ENCODE assay signal across 8 cellular contexts in the genomic region with DNA sequence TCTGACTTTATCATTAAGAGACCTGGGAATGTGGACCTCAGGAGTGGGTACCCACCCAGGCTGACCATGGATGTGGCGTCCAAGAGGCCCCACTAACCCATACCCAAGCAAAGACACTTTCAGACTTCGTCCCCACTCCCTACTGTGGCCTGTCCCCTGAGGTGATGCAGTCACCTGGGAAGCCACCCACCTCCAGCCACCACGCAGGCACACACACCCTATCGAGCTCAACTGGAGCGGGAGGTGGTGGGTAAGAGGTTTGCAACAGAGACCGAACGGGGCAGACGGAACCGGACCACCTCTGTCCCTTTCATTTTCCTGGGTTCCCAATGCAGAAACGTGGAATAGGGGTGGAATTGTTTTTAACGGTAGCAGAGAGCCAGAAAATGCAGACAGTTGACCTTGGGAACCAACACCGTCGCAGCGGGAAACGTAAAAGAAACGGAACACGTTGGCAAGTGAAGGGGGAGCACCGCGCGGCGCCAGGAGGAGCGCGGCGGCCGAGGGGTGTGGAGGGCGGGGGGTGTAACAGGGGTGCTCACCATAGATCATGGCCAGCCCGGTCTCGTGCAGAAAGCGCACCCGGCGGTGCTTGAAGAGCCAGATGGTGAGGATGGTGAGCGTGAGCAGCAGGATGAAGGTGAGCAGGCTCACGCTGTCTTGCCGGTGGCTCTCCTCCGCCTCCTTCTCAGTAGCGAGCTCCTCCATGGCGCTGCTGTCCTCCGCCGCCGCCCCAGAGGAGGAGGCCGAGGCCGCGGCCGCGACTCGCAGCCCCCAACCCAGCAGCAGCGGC. TPM values are rescaled to one million over a fixed set of nuclear protein-coding genes. Genes with fewer than 3 reads are reported as not detected.
DNase-seq lines count a peak whose midpoint lies in the region; ATAC-seq and TF ChIP-seq lines count a peak whose summit lies in the region.

No MANE protein-coding gene starts in this region.

- CTCF ChIA-PET in activated CD8-positive, alpha-beta memory T cell treated with anti-CD3 and anti-CD28 coated beads, Interleukin-2, amount 10 ng/mL, durations not matched to agents 7 days and 5 days (lab: Charles Lee), result interaction anchor here (1.0 to 3.3 kb wide), 3 partner anchors 11 to 765 kb away, joined by 4 to 9 read pairs (median 8); no protein-coding TSS in a partner anchor

- no peak for TF ChIP-seq CTCF in chondrocyte (IDR thresholded peaks at IDR 0.05)

- H3K4me3 Mint-ChIP-seq in activated CD8-positive, alpha-beta memory T cell treated with anti-CD3 and anti-CD28 coated beads, Interleukin-2, amount 10 ng/mL, durations not matched to agents 7 days and 5 days, result peak overlapping the region; percentile 90
- peak overlapping the region; percentile 75 for H3K4me3 Mint-ChIP-seq in chondrocyte (ENCODE audit: unreplicated experiment)

- H3K27ac ChIP-seq in mesodermal cell (ENCODE audit: low read depth, low read length, severe bottlenecking) (no peak overlapping the region), subcutaneous abdominal adipose tissue (ENCODE audit: low read depth, low read length) (no peak overlapping the region)

- H3K4me1 Mint-ChIP-seq in activated CD8-positive, alpha-beta memory T cell treated with anti-CD3 and anti-CD28 coated beads, Interleukin-2, amount 10 ng/mL, durations not matched to agents 7 days and 5 days, result peaks cover 35% of the 10 kb centered on the region
- peaks cover 12% of the 10 kb centered on the region for H3K4me1 Mint-ChIP-seq in chondrocyte (ENCODE audit: low read depth)

- H3K27ac Mint-ChIP-seq in activated CD8-positive, alpha-beta memory T cell treated with anti-CD3 and anti-CD28 coated beads, Interleukin-2, amount 10 ng/mL, durations not matched to agents 7 days and 5 days, result peak overlapping the region; percentile 78
- no peak overlapping the region for H3K27ac Mint-ChIP-seq in chondrocyte (ENCODE audit: unreplicated experiment)

- peak; percentile 43 for DNase-seq in activated CD8-positive, alpha-beta memory T cell treated with anti-CD3 and anti-CD28 coated beads, Interleukin-2, amount 10 ng/mL, durations not matched to agents 7 days and 5 days
- no peak for DNase-seq in activated CD8-positive, alpha-beta memory T cell treated with anti-CD3 and anti-CD28 coated beads for 24 hours
- DNase-seq in T-helper 1 cell (peak in 4 of 5 donors; percentile 1 to 28 (median 8)), chondrocyte (ENCODE audit: low spot score) (no peak), midbrain (lab: John Stamatoyannopoulos, UW) (no peak)

- peaks cover 0 to 17% (median 8%) of the 10 kb centered on the region in 5 donors for H3K27me3 ChIP-seq in subcutaneous abdominal adipose tissue (ENCODE audit: control insufficient read depth in 5 of 5, insufficient read depth in 4 of 5, low read length in 5 of 5)

- H3K9ac ChIP-seq in subcutaneous abdominal adipose tissue (ENCODE audit: low read length in 5 of 5), result no peak overlapping the region

- H3K4me1 ChIP-seq in mesodermal cell (ENCODE audit: control insufficient read depth, insufficient read depth, low read length, poor library complexity, severe bottlenecking), result peaks cover 3% of the 10 kb centered on the region
- peaks cover 0 to 10% (median 5%) of the 10 kb centered on the region in 5 donors for H3K4me1 ChIP-seq in subcutaneous abdominal adipose tissue (ENCODE audit: control insufficient read depth in 5 of 5, insufficient read depth in 5 of 5, low read length in 5 of 5)

- WGBS in mesodermal cell (ENCODE audit: insufficient coverage in 2 of 2), 2 experiments, result 0 to 17% methylated on average over 3 to 4 of the region's 47 CpGs

- no peaks in the 10 kb centered on the region for H3K9me3 Mint-ChIP-seq in activated CD8-positive, alpha-beta memory T cell treated with anti-CD3 and anti-CD28 coated beads, Interleukin-2, amount 10 ng/mL, durations not matched to agents 7 days and 5 days (ENCODE audit: low read depth)
- H3K9me3 Mint-ChIP-seq in chondrocyte (ENCODE audit: low read depth), result peaks cover 11% of the 10 kb centered on the region

- ATAC-seq in activated CD8-positive, alpha-beta memory T cell treated with anti-CD3 and anti-CD28 coated beads, Interleukin-2, amount 10 ng/mL, durations not matched to agents 7 days and 5 days, result peak; percentile 41
- ATAC-seq in HG03103 (IDR thresholded peaks at IDR 0.05; ENCODE audit: low read depth, unreplicated experiment), result peak; percentile 11

- H3K4me3 ChIP-seq in mesodermal cell (ENCODE audit: extremely low read depth, insufficient read depth, low read length, poor library complexity, severe bottlenecking) (peak overlapping the region; percentile 40), subcutaneous abdominal adipose tissue (ENCODE audit: low read depth in 1 of 5, low read length in 5 of 5) (peak overlapping the region in 4 of 5 donors; percentile 28 to 62 (median 50))

- H3K36me3 ChIP-seq in mesodermal cell (ENCODE audit: control insufficient read depth, insufficient read depth, low read length) (no peaks in the 10 kb centered on the region), subcutaneous abdominal adipose tissue (ENCODE audit: control insufficient read depth in 5 of 5, insufficient read depth in 5 of 5, low read length in 5 of 5) (no peaks in the 10 kb centered on the region)

- no peaks in the 10 kb centered on the region for H3K9me3 ChIP-seq in mesodermal cell (ENCODE audit: control insufficient read depth, low read length)
- H3K9me3 ChIP-seq in subcutaneous abdominal adipose tissue (ENCODE audit: control insufficient read depth in 5 of 5, low read length in 5 of 5), result peaks cover 0 to 7% (median 3%) of the 10 kb centered on the region in 5 donors

- H3K27me3 Mint-ChIP-seq in activated CD8-positive, alpha-beta memory T cell treated with anti-CD3 and anti-CD28 coated beads, Interleukin-2, amount 10 ng/mL, durations not matched to agents 7 days and 5 days, result peaks cover 9% of the 10 kb centered on the region
- no peaks in the 10 kb centered on the region for H3K27me3 Mint-ChIP-seq in chondrocyte (ENCODE audit: low read depth)

- no peaks in the 10 kb centered on the region for H3K36me3 Mint-ChIP-seq in activated CD8-positive, alpha-beta memory T cell treated with anti-CD3 and anti-CD28 coated beads, Interleukin-2, amount 10 ng/mL, durations not matched to agents 7 days and 5 days
- H3K36me3 Mint-ChIP-seq in chondrocyte (ENCODE audit: low read depth), result no peaks in the 10 kb centered on the region

RNA-seq across cellular contexts. Expression of gene SLC9A7, which starts 0.6 kb away (rescaled TPM):
- 10 to 100 TPM in 1 of 2 experiments, 1 to 10 TPM in 1; 9.1 to 19.0 TPM for total RNA-seq in activated CD8-positive, alpha-beta memory T cell treated with anti-CD3 and anti-CD28 coated beads, Interleukin-2, amount 10 ng/mL, durations not matched to agents 7 days and 5 days
- 4.2 to 6.1 TPM (median 5.4 TPM) in 3 replicates for total RNA-seq in chondrocyte
- polyA plus RNA-seq in mesodermal cell (2013, experiment 1 of 2), result 1.8 TPM
- polyA plus RNA-seq in mesodermal cell (2013, experiment 2 of 2), result 1.8 TPM

Comparison
In these comparisons a context has a peak if more than half of its experiments do, and no peak if none do; other contexts are left out.
1. DNase-seq: peak in activated CD8-positive, alpha-beta memory T cell treated with anti-CD3 and anti-CD28 coated beads, Interleukin-2, amount 10 ng/mL, durations not matched to agents 7 days and 5 days (single experiment) and T-helper 1 cell (4 of 5); none in activated CD8-positive, alpha-beta memory T cell treated with anti-CD3 and anti-CD28 coated beads for 24 hours (single experiment), chondrocyte (single experiment) and midbrain (single experiment).